Comparison of ENCODE assay signal across 1 cellular context in genomic region chr10:114271779-114272167, GRCh38.
TF ChIP-seq lines count a peak whose summit lies in the region.

No MANE protein-coding gene starts in this region.

TF ChIP-seq in SK-N-SH, 30 proteins besides CTCF, POLR2A, EP300 and RAD21 (continued from another document):
- TF ChIP-seq USF2 (IDR thresholded peaks at IDR 0.05; ENCODE audit: borderline replicate concordance, low read depth, low read length) (no peak), TAF1 (IDR thresholded peaks at IDR 0.05; ENCODE audit: borderline replicate concordance, low read depth, low read length) (no peak), MEF2A (IDR thresholded peaks at IDR 0.05; ENCODE audit: borderline replicate concordance, low read depth) (0 out of 2 replicates have a peak, but pooled peaks have one; percentile 24), TEAD4 (IDR thresholded peaks at IDR 0.05; ENCODE audit: borderline replicate concordance, insufficient read depth) (peak; percentile 75; the same call in 1 of the 2 replicates), JUND (IDR thresholded peaks at IDR 0.05) (peak; percentile 98), PBX3 (IDR thresholded peaks at IDR 0.05) (peak; percentile 98), RXRA (IDR thresholded peaks at IDR 0.05; ENCODE audit: borderline replicate concordance, low read depth) (peak; percentile 59; the same call in 1 of the 2 replicates), RFX5 (IDR thresholded peaks at IDR 0.05; ENCODE audit: low read length) (no peak), SMC3 (IDR thresholded peaks at IDR 0.05; ENCODE audit: low read depth, low read length) (no peak), GATA2 (CRISPR knock-in tag; IDR thresholded peaks at IDR 0.05) (no peak), FOSL2 (IDR thresholded peaks at IDR 0.05; ENCODE audit: borderline replicate concordance, low read depth) (peak; percentile 99), TCF12 (IDR thresholded peaks at IDR 0.05) (peak; percentile 97), USF1 (IDR thresholded peaks at IDR 0.05; ENCODE audit: borderline replicate concordance, low read depth) (0 out of 2 replicates have a peak, but pooled peaks have one; percentile 35), NFIC (IDR thresholded peaks at IDR 0.05; ENCODE audit: borderline replicate concordance) (peak; percentile 85), ELF1 (IDR thresholded peaks at IDR 0.05) (0 out of 2 replicates have a peak, but pooled peaks have one; percentile 26), GABPA (IDR thresholded peaks at IDR 0.05; ENCODE audit: low read depth) (no peak), FOXJ3 (CRISPR knock-in tag; IDR thresholded peaks at IDR 0.05) (no peak), NRF1 (IDR thresholded peaks at IDR 0.05; ENCODE audit: low read depth, low read length) (no peak), SIN3A (IDR thresholded peaks at IDR 0.05; ENCODE audit: borderline replicate concordance, low read depth, low read length) (peak; percentile 82; the same call in 1 of the 2 replicates), RCOR1 (IDR thresholded peaks at IDR 0.05; ENCODE audit: low read length) (no peak)
- TF ChIP-seq, protein P1, sequence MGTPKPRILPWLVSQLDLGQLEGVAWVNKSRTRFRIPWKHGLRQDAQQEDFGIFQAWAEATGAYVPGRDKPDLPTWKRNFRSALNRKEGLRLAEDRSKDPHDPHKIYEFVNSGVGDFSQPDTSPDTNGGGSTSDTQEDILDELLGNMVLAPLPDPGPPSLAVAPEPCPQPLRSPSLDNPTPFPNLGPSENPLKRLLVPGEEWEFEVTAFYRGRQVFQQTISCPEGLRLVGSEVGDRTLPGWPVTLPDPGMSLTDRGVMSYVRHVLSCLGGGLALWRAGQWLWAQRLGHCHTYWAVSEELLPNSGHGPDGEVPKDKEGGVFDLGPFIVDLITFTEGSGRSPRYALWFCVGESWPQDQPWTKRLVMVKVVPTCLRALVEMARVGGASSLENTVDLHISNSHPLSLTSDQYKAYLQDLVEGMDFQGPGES (IDR thresholded peaks at IDR 0.05; ENCODE audit: low read depth, low read length) = no peak
